ENCODE assay signal across 11 cellular contexts in the genomic region with DNA sequence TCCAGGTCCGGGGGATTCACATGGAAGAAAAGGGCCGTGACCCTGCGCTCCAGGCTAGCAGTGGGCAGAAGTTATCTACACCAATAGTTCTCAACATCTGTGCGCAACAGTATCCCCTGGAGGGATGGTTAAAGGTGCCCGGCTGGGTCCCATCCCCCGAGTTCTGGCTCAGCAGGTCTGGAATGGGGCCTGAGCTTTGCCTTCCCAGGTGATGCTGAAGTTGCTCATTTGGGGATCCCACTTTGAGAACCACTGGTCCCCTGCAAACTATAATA. TPM values are rescaled to one million over a fixed set of nuclear protein-coding genes. Genes with fewer than 3 reads are reported as not detected.
A peak's percentile ranks its signal among the peaks of the same experiment; 100 is the strongest.
DNase-seq lines count a peak whose midpoint lies in the region; ATAC-seq and TF ChIP-seq lines count a peak whose summit lies in the region.
"Had no signal": no experiment of that assay in that cellular context is flagged by ENCODE, and none has a peak within 500 bp of the region (broad histone marks: within the 10 kb centered on the region; RNA-seq: fewer than 3 reads in every experiment).

No MANE protein-coding gene starts in this region.

- peaks cover 55% of the 10 kb centered on the region for H3K36me3 Mint-ChIP-seq in stimulated activated naive CD8-positive, alpha-beta T cell treated with anti-CD3 and anti-CD28 coated beads, Interleukin-15, Interleukin-2, amounts not matched to agents 100 ng/mL and 50 ng/mL, for 24 hours (ENCODE audit: low read depth)
- peaks cover 55% of the 10 kb centered on the region for H3K36me3 Mint-ChIP-seq in activated CD8-positive, alpha-beta T cell treated with anti-CD3 and anti-CD28 coated beads, Interleukin-2, amount 10 ng/mL, durations not matched to agents 7 days and 5 days (ENCODE audit: low read depth)
- H3K36me3 Mint-ChIP-seq in mesothelial cell of epicardium, result peaks cover 8% of the 10 kb centered on the region
- peaks cover 40% of the 10 kb centered on the region for H3K36me3 Mint-ChIP-seq in T-helper 2 cell treated with Interferon-gamma antibody and Interleukin-4, amounts not matched to agents 5 μg/mL and 100 μg/mL, for 36 hours (ENCODE audit: low read depth)

- DNase-seq in stimulated activated naive CD8-positive, alpha-beta T cell treated with anti-CD3 and anti-CD28 coated beads, Interleukin-15, Interleukin-2, amounts not matched to agents 100 U/mL and 50 U/mL, for 24 hours, result no peak
- DNase-seq in activated CD8-positive, alpha-beta T cell treated with anti-CD3 and anti-CD28 coated beads, Interleukin-2, amount 10 ng/mL, durations not matched to agents 7 days and 5 days, result no peak
- no peak for DNase-seq in mesothelial cell of epicardium (ENCODE audit: low spot score in 2 of 2, unreplicated experiment in 2 of 2)
- no peak for DNase-seq in NAMALWA (ENCODE audit: low spot score)
- no peak for DNase-seq in T-helper 2 cell treated with Interferon-gamma antibody and Interleukin-4, amounts not matched to agents 5 μg/mL and 100 μg/mL, for 36 hours (ENCODE audit: low spot score)
- DNase-seq: activated CD4-positive, alpha-beta memory T cell treated with anti-CD3 and anti-CD28 coated beads, Interleukin-2, amount 10 ng/mL, durations not matched to agents 7 days and 5 days; islet precursor cell; KG1 had no signal

- POLR2A ChIA-PET in activated CD8-positive, alpha-beta T cell treated with anti-CD3 and anti-CD28 coated beads, Interleukin-2, amount 10 ng/mL, durations not matched to agents 7 days and 5 days (lab: Charles Lee), result interaction anchor here (1.1 to 2.4 kb wide), 2 partner anchors 16 to 34 kb away, joined by 3 to 10 read pairs; no protein-coding TSS in a partner anchor

- no peak overlapping the region for H3K27ac Mint-ChIP-seq in stimulated activated naive CD8-positive, alpha-beta T cell treated with anti-CD3 and anti-CD28 coated beads, Interleukin-15, Interleukin-2, amounts not matched to agents 100 ng/mL and 50 ng/mL, for 24 hours
- peak overlapping the region; percentile 28 for H3K27ac Mint-ChIP-seq in activated CD8-positive, alpha-beta T cell treated with anti-CD3 and anti-CD28 coated beads, Interleukin-2, amount 10 ng/mL, durations not matched to agents 7 days and 5 days
- H3K27ac Mint-ChIP-seq in mesothelial cell of epicardium, result peak overlapping the region; percentile 89
- H3K27ac Mint-ChIP-seq in T-helper 2 cell treated with Interferon-gamma antibody and Interleukin-4, amounts not matched to agents 5 μg/mL and 100 μg/mL, for 36 hours, result no peak overlapping the region
- H3K27ac Mint-ChIP-seq: activated CD4-positive, alpha-beta memory T cell treated with anti-CD3 and anti-CD28 coated beads, Interleukin-2, amount 10 ng/mL, durations not matched to agents 7 days and 5 days had no signal

- CTCF ChIA-PET in activated CD8-positive, alpha-beta T cell treated with anti-CD3 and anti-CD28 coated beads, Interleukin-2, amount 10 ng/mL, durations not matched to agents 7 days and 5 days (lab: Charles Lee), result interaction anchor here (1.1 to 3.2 kb wide), 5 partner anchors 14 to 66 kb away, joined by 3 to 28 read pairs (median 14); no protein-coding TSS in a partner anchor

- no peak for TF ChIP-seq CTCF in mesothelial cell of epicardium (IDR thresholded peaks at IDR 0.05; ENCODE audit: unreplicated experiment)

- peaks cover 87% of the 10 kb centered on the region for H3K4me1 Mint-ChIP-seq in stimulated activated naive CD8-positive, alpha-beta T cell treated with anti-CD3 and anti-CD28 coated beads, Interleukin-15, Interleukin-2, amounts not matched to agents 100 ng/mL and 50 ng/mL, for 24 hours (ENCODE audit: low read depth)
- peaks cover 76% of the 10 kb centered on the region for H3K4me1 Mint-ChIP-seq in activated CD8-positive, alpha-beta T cell treated with anti-CD3 and anti-CD28 coated beads, Interleukin-2, amount 10 ng/mL, durations not matched to agents 7 days and 5 days (ENCODE audit: low read depth)
- peaks cover 24% of the 10 kb centered on the region for H3K4me1 Mint-ChIP-seq in mesothelial cell of epicardium
- peaks cover 48% of the 10 kb centered on the region for H3K4me1 Mint-ChIP-seq in T-helper 2 cell treated with Interferon-gamma antibody and Interleukin-4, amounts not matched to agents 5 μg/mL and 100 μg/mL, for 36 hours (ENCODE audit: low read depth)

- no peaks in the 10 kb centered on the region for H3K9me3 Mint-ChIP-seq in stimulated activated naive CD8-positive, alpha-beta T cell treated with anti-CD3 and anti-CD28 coated beads, Interleukin-15, Interleukin-2, amounts not matched to agents 100 ng/mL and 50 ng/mL, for 24 hours
- H3K9me3 Mint-ChIP-seq in activated CD8-positive, alpha-beta T cell treated with anti-CD3 and anti-CD28 coated beads, Interleukin-2, amount 10 ng/mL, durations not matched to agents 7 days and 5 days (ENCODE audit: insufficient read depth), result no peaks in the 10 kb centered on the region
- no peaks in the 10 kb centered on the region for H3K9me3 Mint-ChIP-seq in mesothelial cell of epicardium
- H3K9me3 Mint-ChIP-seq in T-helper 2 cell treated with Interferon-gamma antibody and Interleukin-4, amounts not matched to agents 5 μg/mL and 100 μg/mL, for 36 hours, result no peaks in the 10 kb centered on the region
- H3K9me3 Mint-ChIP-seq: activated CD4-positive, alpha-beta memory T cell treated with anti-CD3 and anti-CD28 coated beads, Interleukin-2, amount 10 ng/mL, durations not matched to agents 7 days and 5 days had no signal

- H3K27me3 Mint-ChIP-seq in stimulated activated naive CD8-positive, alpha-beta T cell treated with anti-CD3 and anti-CD28 coated beads, Interleukin-15, Interleukin-2, amounts not matched to agents 100 ng/mL and 50 ng/mL, for 24 hours, result no peaks in the 10 kb centered on the region
- no peaks in the 10 kb centered on the region for H3K27me3 Mint-ChIP-seq in activated CD8-positive, alpha-beta T cell treated with anti-CD3 and anti-CD28 coated beads, Interleukin-2, amount 10 ng/mL, durations not matched to agents 7 days and 5 days (ENCODE audit: low read depth)
- H3K27me3 Mint-ChIP-seq in mesothelial cell of epicardium (ENCODE audit: low read depth), result no peaks in the 10 kb centered on the region
- H3K27me3 Mint-ChIP-seq in T-helper 2 cell treated with Interferon-gamma antibody and Interleukin-4, amounts not matched to agents 5 μg/mL and 100 μg/mL, for 36 hours (ENCODE audit: low read depth), result no peaks in the 10 kb centered on the region
- H3K27me3 Mint-ChIP-seq: activated CD4-positive, alpha-beta memory T cell treated with anti-CD3 and anti-CD28 coated beads, Interleukin-2, amount 10 ng/mL, durations not matched to agents 7 days and 5 days had no signal

- peak overlapping the region; percentile 52 for H3K4me3 Mint-ChIP-seq in stimulated activated naive CD8-positive, alpha-beta T cell treated with anti-CD3 and anti-CD28 coated beads, Interleukin-15, Interleukin-2, amounts not matched to agents 100 ng/mL and 50 ng/mL, for 24 hours
- no peak overlapping the region for H3K4me3 Mint-ChIP-seq in activated CD8-positive, alpha-beta T cell treated with anti-CD3 and anti-CD28 coated beads, Interleukin-2, amount 10 ng/mL, durations not matched to agents 7 days and 5 days
- H3K4me3 Mint-ChIP-seq in mesothelial cell of epicardium, result peak overlapping the region; percentile 26
- no peak overlapping the region for H3K4me3 Mint-ChIP-seq in T-helper 2 cell treated with Interferon-gamma antibody and Interleukin-4, amounts not matched to agents 5 μg/mL and 100 μg/mL, for 36 hours
- H3K4me3 Mint-ChIP-seq: activated CD4-positive, alpha-beta memory T cell treated with anti-CD3 and anti-CD28 coated beads, Interleukin-2, amount 10 ng/mL, durations not matched to agents 7 days and 5 days had no signal

- ATAC-seq in stimulated activated naive CD8-positive, alpha-beta T cell treated with anti-CD3 and anti-CD28 coated beads, Interleukin-15, Interleukin-2, amounts not matched to agents 100 U/mL and 50 U/mL, for 24 hours, result no peak
- no peak for ATAC-seq in activated CD8-positive, alpha-beta T cell treated with anti-CD3 and anti-CD28 coated beads, Interleukin-2, amount 10 ng/mL, durations not matched to agents 7 days and 5 days
- ATAC-seq in GM21529 (IDR thresholded peaks at IDR 0.05; ENCODE audit: unreplicated experiment) (no peak), HG02588 (IDR thresholded peaks at IDR 0.05; ENCODE audit: unreplicated experiment) (no peak)

RNA-seq across cellular contexts. Expression of a gene that starts 31.1 kb away (rescaled TPM):
- total RNA-seq in activated CD8-positive, alpha-beta T cell treated with anti-CD3 and anti-CD28 coated beads, Interleukin-2, amount 10 ng/mL, durations not matched to agents 7 days and 5 days, result 10 to 100 TPM; 76.4 to 79.8 TPM
- total RNA-seq in mesothelial cell of epicardium, result 210 to 219 TPM (median 215 TPM) in 3 replicates

Comparison
In these comparisons a context has a peak if more than half of its experiments do, and no peak if none do; other contexts are left out.
1. H3K27ac Mint-ChIP-seq: peak in activated CD8-positive, alpha-beta T cell treated with anti-CD3 and anti-CD28 coated beads, Interleukin-2, amount 10 ng/mL, durations not matched to agents 7 days and 5 days (single experiment) and mesothelial cell of epicardium (single experiment); none in stimulated activated naive CD8-positive, alpha-beta T cell treated with anti-CD3 and anti-CD28 coated beads, Interleukin-15, Interleukin-2, amounts not matched to agents 100 ng/mL and 50 ng/mL, for 24 hours (single experiment) and T-helper 2 cell treated with Interferon-gamma antibody and Interleukin-4, amounts not matched to agents 5 μg/mL and 100 μg/mL, for 36 hours (single experiment).
2. H3K4me3 Mint-ChIP-seq: peak in stimulated activated naive CD8-positive, alpha-beta T cell treated with anti-CD3 and anti-CD28 coated beads, Interleukin-15, Interleukin-2, amounts not matched to agents 100 ng/mL and 50 ng/mL, for 24 hours (single experiment) and mesothelial cell of epicardium (single experiment); none in activated CD8-positive, alpha-beta T cell treated with anti-CD3 and anti-CD28 coated beads, Interleukin-2, amount 10 ng/mL, durations not matched to agents 7 days and 5 days (single experiment) and T-helper 2 cell treated with Interferon-gamma antibody and Interleukin-4, amounts not matched to agents 5 μg/mL and 100 μg/mL, for 36 hours (single experiment).